Comparison of ENCODE assay signal across 16 cellular contexts in genomic region chr1:115987623-115988022, GRCh38.
A peak's percentile ranks its signal among the peaks of the same experiment; 100 is the strongest.
DNase-seq lines count a peak whose midpoint lies in the region; TF ChIP-seq lines count a peak whose summit lies in the region.
"Had no signal": no experiment of that assay in that cellular context is flagged by ENCODE, and none has a peak within 500 bp of the region (broad histone marks: within the 10 kb centered on the region; RNA-seq: fewer than 3 reads in every experiment).

No MANE protein-coding gene starts in this region.

- CTCF ChIA-PET in HEK293 (lab: Yijun Ruan, JAX), result interaction anchor here (0.7 to 1.8 kb wide), 4 partner anchors 11 to 476 kb away, joined by 3 to 10 read pairs (median 3); no protein-coding TSS in a partner anchor

- H3K4me1 ChIP-seq in HEK293 (ENCODE audit: control insufficient read depth, insufficient read depth, low read length) (no peaks in the 10 kb centered on the region), neutrophil (ENCODE audit: control insufficient read depth in 1 of 2, insufficient read depth in 1 of 2, low read depth in 1 of 2, low read length in 1 of 2) (peaks cover 31 to 57% of the 10 kb centered on the region in 2 experiments)
- H3K4me1 ChIP-seq: A549, Caco-2 had no signal

- no peak overlapping the region for H3K27ac ChIP-seq in HEK293 (ENCODE audit: extremely low read depth, low read depth, low read length)
- peak overlapping the region; percentile 8 for H3K27ac ChIP-seq in neutrophil
- H3K27ac ChIP-seq: 22Rv1; A549; BLaER1 treated with 17β-estradiol and CSF1 and Interleukin-3, amounts not matched to agents 10 nM and 100 nM; C4-2B had no signal

- no peaks in the 10 kb centered on the region for H3K27me3 ChIP-seq in neutrophil
- H3K27me3 ChIP-seq: BLaER1 treated with 17β-estradiol and CSF1 and Interleukin-3, amounts not matched to agents 10 nM and 100 nM had no signal

- H3K4me3 ChIP-seq in HEK293 (ENCODE audit: low read depth, low read length), result no peak overlapping the region
- no peak overlapping the region for H3K4me3 ChIP-seq in neutrophil (ENCODE audit: low read depth in 1 of 2, low read length in 1 of 2)
- H3K4me3 ChIP-seq: A549; BLaER1 treated with 17β-estradiol and CSF1 and Interleukin-3, amounts not matched to agents 10 nM and 100 nM had no signal

- POLR2A ChIA-PET in HEK293 (lab: Yijun Ruan, JAX), result interaction anchor here (0.7 kb wide), 1 partner anchor 456 kb away, joined by 3 read pairs; no protein-coding TSS in a partner anchor

- TF ChIP-seq CTCF in HEK293 (tag by site-specific recombination; IDR thresholded peaks at IDR 0.05) (no peak), neutrophil (IDR thresholded peaks at IDR 0.05) (no peak)

- H3K36me3 ChIP-seq in HEK293 (ENCODE audit: control insufficient read depth in 2 of 2, insufficient read depth in 1 of 2, low read length in 2 of 2), result peaks cover 0 to 7% of the 10 kb centered on the region in 2 experiments; a peak in 1 of 3 replicates
- H3K36me3 ChIP-seq in neutrophil, result peaks cover 26% of the 10 kb centered on the region
- H3K36me3 ChIP-seq: BLaER1 treated with 17β-estradiol and CSF1 and Interleukin-3, amounts not matched to agents 10 nM and 100 nM had no signal

- H3K9me3 ChIP-seq in HEK293 (ENCODE audit: control insufficient read depth, insufficient read depth, low read depth, low read length) (no peaks in the 10 kb centered on the region), neutrophil (no peaks in the 10 kb centered on the region)
- H3K9me3 ChIP-seq: A549; BLaER1 treated with 17β-estradiol and CSF1 and Interleukin-3, amounts not matched to agents 10 nM and 100 nM; Caco-2 had no signal

- DNase-seq in NCI-H748 treated with DMSO at 0.1 percent for 48 hours (lab: John Stamatoyannopoulos, UW), result peak; percentile 20
- DNase-seq in activated naive CD4-positive, alpha-beta T cell treated with Interleukin-2 at 50 U/mL for 16 hours, result no peak
- no peak for DNase-seq in activated T-cell treated with anti-CD3 and anti-CD28 coated beads, Interleukin-2, amount 50 U/mL, for 48 hours
- DNase-seq: AML-193; Caco-2; Calu3; CD4-positive, alpha-beta T cell; CD8-positive, alpha-beta T cell; DMS79 treated with DMSO at 0.1 percent for 48 hours; GF-D8 had no signal

TF ChIP-seq in HEK293, 187 proteins besides CTCF, POLR2A, EP300 and RAD21:
- TF ChIP-seq ZSCAN30 (tag by site-specific recombination; IDR thresholded peaks at IDR 0.05) (no peak), ZNF571 (tag by site-specific recombination; IDR thresholded peaks at IDR 0.05) (no peak), ZNF366 (tag by site-specific recombination; conservative IDR thresholded peaks at IDR 0.05) (0 out of 2 replicates have a peak, but pooled peaks have one; percentile 15), ZNF311 (tag by site-specific recombination; IDR thresholded peaks at IDR 0.05; ENCODE audit: borderline replicate concordance) (no peak), ZNF843 (tag by site-specific recombination; IDR thresholded peaks at IDR 0.05) (peak; percentile 51; the same call in 1 of the 2 replicates), ZNF629 (tag by site-specific recombination; IDR thresholded peaks at IDR 0.05) (peak; percentile 35; the same call in 1 of the 2 replicates), PRDM6 (tag by site-specific recombination; IDR thresholded peaks at IDR 0.05) (peak; percentile 67), ZIC2 (tag by site-specific recombination; IDR thresholded peaks at IDR 0.05) (no peak), ZNF76 (tag by site-specific recombination; IDR thresholded peaks at IDR 0.05; ENCODE audit: borderline replicate concordance, low read depth) (no peak), OSR2 (tag by site-specific recombination; IDR thresholded peaks at IDR 0.05) (peak; percentile 23; the same call in 1 of the 2 replicates), ZNF664 (tag by site-specific recombination; IDR thresholded peaks at IDR 0.05) (peak; percentile 17; the same call in 1 of the 2 replicates)
